ENCODE assay signal across 1 cellular context in genomic region chr12:43882578-43883178, GRCh38.
TF ChIP-seq lines count a peak whose summit lies in the region.

No MANE protein-coding gene starts in this region.

TF ChIP-seq in GM23338, 12 proteins besides CTCF, POLR2A, EP300 and RAD21 (continued from another document):
- no peak for TF ChIP-seq ZNF462 (CRISPR knock-in tag; IDR thresholded peaks at IDR 0.05)
- no peak for TF ChIP-seq POLR2AphosphoS5 (IDR thresholded peaks at IDR 0.05; ENCODE audit: low read depth)
- TF ChIP-seq EZH2 (IDR thresholded peaks at IDR 0.05; ENCODE audit: low read depth, unreplicated experiment): no peak
